15 cellular contexts compared by ENCODE assay signal in genomic region chr17:2563543-2563942, GRCh38. TPM values are rescaled to one million over a fixed set of nuclear protein-coding genes. Genes with fewer than 3 reads are reported as not detected.
A peak's percentile ranks its signal among the peaks of the same experiment; 100 is the strongest.
DNase-seq lines count a peak whose midpoint lies in the region; ATAC-seq and TF ChIP-seq lines count a peak whose summit lies in the region.
"Had no signal": no experiment of that assay in that cellular context is flagged by ENCODE, and none has a peak within 500 bp of the region (broad histone marks: within the 10 kb centered on the region; RNA-seq: fewer than 3 reads in every experiment).

No MANE protein-coding gene starts in this region.

- TF ChIP-seq EP300 in suprapubic skin (IDR thresholded peaks at IDR 0.05), result no peak

- H3K27me3 ChIP-seq in RWPE2 (ENCODE audit: insufficient read depth, poor library complexity, severe bottlenecking), result no peaks in the 10 kb centered on the region
- no peaks in the 10 kb centered on the region for H3K27me3 ChIP-seq in suprapubic skin
- H3K27me3 ChIP-seq: Peyer's patch had no signal

- WGBS in suprapubic skin, result 57% methylated on average over 6 of the region's 6 CpGs

- H3K36me3 ChIP-seq in RWPE2 (ENCODE audit: low read depth) (no peaks in the 10 kb centered on the region), suprapubic skin (no peaks in the 10 kb centered on the region)
- H3K36me3 ChIP-seq: Peyer's patch had no signal

- H3K27ac ChIP-seq in RWPE2 (ENCODE audit: poor library complexity, severe bottlenecking), result peak overlapping the region; percentile 90
- peak overlapping the region; percentile 62 for H3K27ac ChIP-seq in suprapubic skin
- H3K27ac ChIP-seq: Peyer's patch had no signal

- H3K4me1 ChIP-seq in RWPE2 (ENCODE audit: insufficient read depth, poor library complexity, severe bottlenecking) (peaks cover 22% of the 10 kb centered on the region), suprapubic skin (peaks cover 8% of the 10 kb centered on the region)
- H3K4me1 ChIP-seq: Peyer's patch had no signal

- ATAC-seq in RWPE2 (ENCODE audit: low read depth) (peak; percentile 51; the same call in 2 of the 3 replicates), HG03378 (IDR thresholded peaks at IDR 0.05; ENCODE audit: unreplicated experiment) (no peak)
- ATAC-seq in activated CD4-positive, CD25-positive, alpha-beta regulatory T cell treated with anti-CD3 and anti-CD28 coated beads, Interleukin-2, amount 50 U/mL, for 24 hours, result no peak

- H3K9me3 ChIP-seq in RWPE2 (ENCODE audit: severe bottlenecking), result no peaks in the 10 kb centered on the region
- no peaks in the 10 kb centered on the region for H3K9me3 ChIP-seq in suprapubic skin
- H3K9me3 ChIP-seq: Peyer's patch had no signal

- TF ChIP-seq CTCF in RWPE2 (IDR thresholded peaks at IDR 0.05; ENCODE audit: poor library complexity, severe bottlenecking), result no peak
- TF ChIP-seq CTCF in epithelial cell of esophagus (IDR thresholded peaks at IDR 0.05; ENCODE audit: insufficient read depth, low read depth, low read length, missing control alignments), result no peak
- TF ChIP-seq CTCF in suprapubic skin (IDR thresholded peaks at IDR 0.05), result no peak

- H3K4me3 ChIP-seq in RWPE2 (ENCODE audit: severe bottlenecking) (peak overlapping the region; percentile 21), epithelial cell of esophagus (ENCODE audit: low read length) (peak overlapping the region; percentile 43), suprapubic skin (no peak overlapping the region)
- H3K4me3 ChIP-seq: Peyer's patch had no signal

- DNase-seq in RWPE2 (ENCODE audit: low spot score) (no peak), epithelial cell of esophagus (ENCODE audit: low read depth) (peak; percentile 80), kidney tubule cell (ENCODE audit: low spot score) (peak; percentile 14), suprapubic skin (ENCODE audit: low spot score in 2 of 2) (no peak), NCI-H226 (no peak)
- DNase-seq: COR-L47, DMS 273 treated with DMSO at 0.1 percent for 48 hours, H9, IMR-90, NCI-H1092 treated with DMSO at 0.1 percent for 48 hours, NCI-H2081, NCI-H446 treated with DMSO at 0.1 percent for 48 hours, Peyer's patch had no signal

- TF ChIP-seq POLR2A in suprapubic skin (IDR thresholded peaks at IDR 0.05), result no peak

RNA-seq across cellular contexts. Expression of gene PAFAH1B1, which starts 29.9 kb away (rescaled TPM):
- total RNA-seq in suprapubic skin, result 100 to 1,000 TPM in 3 of 4 donors, 10 to 100 TPM in 1; 97.4 to 283 (median 125) TPM

RNA-seq across cellular contexts. Expression of gene METTL16, which starts 51.9 kb away (rescaled TPM):
- 10 to 100 TPM; 30.8 to 53.3 (median 35.9) TPM for total RNA-seq in suprapubic skin

Comparison
In these comparisons a context has a peak if more than half of its experiments do, and no peak if none do; other contexts are left out.
1. DNase-seq: peak in epithelial cell of esophagus (single experiment) and kidney tubule cell (single experiment); none in RWPE2 (single experiment), suprapubic skin (0 of 2) and NCI-H226 (single experiment).